Comparison of ENCODE assay signal across 27 cellular contexts in the genomic region with DNA sequence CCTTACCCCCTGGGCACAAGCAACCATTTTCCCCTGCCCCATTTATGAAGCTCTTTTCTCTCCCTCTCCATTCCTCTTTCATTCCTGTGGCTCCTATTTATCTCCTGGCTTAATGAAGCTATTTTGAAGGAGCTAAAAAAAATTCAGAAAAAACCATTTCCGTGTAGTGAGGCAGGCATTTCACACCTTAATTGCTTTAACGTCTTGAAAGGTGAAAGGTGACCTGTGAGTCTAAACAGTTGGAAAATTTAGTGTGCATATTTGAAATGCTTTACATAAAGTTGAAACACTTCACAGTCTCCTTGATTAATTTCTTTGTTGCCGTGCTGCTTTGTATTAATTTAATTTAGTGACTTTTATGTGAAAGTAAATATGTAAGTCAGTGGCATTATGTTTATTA.
"Had no signal": no experiment of that assay in that cellular context is flagged by ENCODE, and none has a peak within 500 bp of the region (broad histone marks: within the 10 kb centered on the region; RNA-seq: fewer than 3 reads in every experiment).

No MANE protein-coding gene starts in this region.

- H3K4me3 ChIP-seq: dorsolateral prefrontal cortex, esophagus muscularis mucosa, heart right ventricle, left lung, lower lobe of right lung, ovary, psoas muscle, sigmoid colon, spleen, thoracic aorta, tibial nerve, upper lobe of left lung had no signal

- ATAC-seq: heart right ventricle; left cardiac atrium; left lung; lower lobe of right lung; natural killer cell; psoas muscle; right cardiac atrium; stimulated activated memory B cell treated with anti-CD40 and anti-IgM and Interleukin-4, amounts not matched to agents 10 μg/mL and 1 μg/mL and 100 μg/mL, for 72 hours; stimulated activated naive CD8-positive, alpha-beta T cell treated with anti-CD3 and anti-CD28 coated beads, Interleukin-15, Interleukin-2, amounts not matched to agents 100 U/mL and 50 U/mL, for 24 hours had no signal

- H3K27me3 ChIP-seq: dorsolateral prefrontal cortex, esophagus muscularis mucosa, heart right ventricle, left lung, ovary, sigmoid colon, spleen, tibial nerve, upper lobe of left lung had no signal

- H3K9me3 ChIP-seq: esophagus muscularis mucosa, heart right ventricle, left lung, lower lobe of right lung, ovary, psoas muscle, sigmoid colon, spleen, thoracic aorta, tibial nerve, upper lobe of left lung had no signal

- H3K36me3 Mint-ChIP-seq: natural killer cell; stimulated activated memory B cell treated with anti-CD40 and anti-IgM and Interleukin-4, amounts not matched to agents 10 μg/mL and 1 μg/mL and 100 μg/mL, for 72 hours had no signal

- H3K4me1 Mint-ChIP-seq: natural killer cell; stimulated activated memory B cell treated with anti-CD40 and anti-IgM and Interleukin-4, amounts not matched to agents 10 μg/mL and 1 μg/mL and 100 μg/mL, for 72 hours had no signal

- H3K4me1 ChIP-seq: left lung, lower lobe of right lung had no signal

- H3K27ac ChIP-seq: esophagus muscularis mucosa, heart right ventricle, left lung, lower lobe of right lung, ovary, psoas muscle, sigmoid colon, thoracic aorta, tibial nerve, upper lobe of left lung had no signal

- H3K27me3 Mint-ChIP-seq: stimulated activated memory B cell treated with anti-CD40 and anti-IgM and Interleukin-4, amounts not matched to agents 10 μg/mL and 1 μg/mL and 100 μg/mL, for 72 hours had no signal

- DNase-seq: cerebellar nuclear complex; dorsolateral prefrontal cortex; effector CD4-positive, alpha-beta T cell; foreskin melanocyte; glutamatergic neuron; heart right ventricle; hippocampal formation; left cardiac atrium; left lung; lower lobe of right lung; natural killer cell; nucleus accumbens; ovary; posterior cingulate gyrus; psoas muscle; right cardiac atrium; sigmoid colon; spleen; stimulated activated CD4-positive, alpha-beta T cell treated with anti-CD3 and anti-CD28 coated beads, Interleukin-4, amount 100 ng/mL, for 4 hours; stimulated activated naive CD8-positive, alpha-beta T cell treated with anti-CD3 and anti-CD28 coated beads, Interleukin-15, Interleukin-2, amounts not matched to agents 100 U/mL and 50 U/mL, for 24 hours; substantia nigra; upper lobe of left lung had no signal

- H3K9me3 Mint-ChIP-seq: stimulated activated memory B cell treated with anti-CD40 and anti-IgM and Interleukin-4, amounts not matched to agents 10 μg/mL and 1 μg/mL and 100 μg/mL, for 72 hours had no signal

- H3K4me3 Mint-ChIP-seq: natural killer cell; neural crest cell; stimulated activated memory B cell treated with anti-CD40 and anti-IgM and Interleukin-4, amounts not matched to agents 10 μg/mL and 1 μg/mL and 100 μg/mL, for 72 hours had no signal

- H3K36me3 ChIP-seq: esophagus muscularis mucosa, left lung, lower lobe of right lung, ovary, sigmoid colon, spleen, thoracic aorta, tibial nerve, upper lobe of left lung had no signal

- H3K27ac Mint-ChIP-seq: natural killer cell; stimulated activated memory B cell treated with anti-CD40 and anti-IgM and Interleukin-4, amounts not matched to agents 10 μg/mL and 1 μg/mL and 100 μg/mL, for 72 hours had no signal
